In genomic region chr19:15264061-15264932, GRCh38 we compare ENCODE assay signal across 1 cellular context.
TF ChIP-seq lines count a peak whose summit lies in the region.

No MANE protein-coding gene starts in this region.

TF ChIP-seq in HepG2, 621 proteins besides CTCF, POLR2A, EP300 and RAD21 (continued from another document and continues in another):
- TF ChIP-seq MED8 (CRISPR knock-in tag; IDR thresholded peaks at IDR 0.05; ENCODE audit: insufficient replicate concordance) (no peak), ZNF674 (CRISPR knock-in tag; IDR thresholded peaks at IDR 0.05; ENCODE audit: low read depth) (no peak), LBX2 (CRISPR knock-in tag; IDR thresholded peaks at IDR 0.05; ENCODE audit: borderline replicate concordance) (no peak), TEAD3 (CRISPR knock-in tag; optimal IDR thresholded peaks at IDR 0.05; ENCODE audit: borderline replicate concordance) (peak; percentile 3), ZNF598 (CRISPR knock-in tag; IDR thresholded peaks at IDR 0.05; ENCODE audit: borderline replicate concordance) (no peak), SNRNP70 (IDR thresholded peaks at IDR 0.05; ENCODE audit: low read depth, low read length) (no peak), ZNF12 (CRISPR knock-in tag; IDR thresholded peaks at IDR 0.05) (no peak), DMAP1 (CRISPR knock-in tag; IDR thresholded peaks at IDR 0.05) (no peak), NFKBIZ (CRISPR knock-in tag; IDR thresholded peaks at IDR 0.05) (no peak), ZMYM4 (CRISPR knock-in tag; IDR thresholded peaks at IDR 0.05) (peak; percentile 44; the same call in 1 of the 2 replicates), CHD2 (IDR thresholded peaks at IDR 0.05; ENCODE audit: low read depth, low read length) (no peak), SAP130 (CRISPR knock-in tag; IDR thresholded peaks at IDR 0.05; ENCODE audit: low read depth) (peak; percentile 44), ZNF451 (CRISPR knock-in tag; IDR thresholded peaks at IDR 0.05) (no peak), ATM (IDR thresholded peaks at IDR 0.05; ENCODE audit: borderline replicate concordance) (no peak), CENPBD1 (CRISPR knock-in tag; IDR thresholded peaks at IDR 0.05; ENCODE audit: borderline replicate concordance, low read depth) (no peak), ZNF343 (CRISPR knock-in tag; IDR thresholded peaks at IDR 0.05) (no peak), USF2 (IDR thresholded peaks at IDR 0.05; ENCODE audit: low read depth, low read length) (no peak), USF2 (CRISPR knock-in tag; IDR thresholded peaks at IDR 0.05; ENCODE audit: borderline replicate concordance) (no peak), PLRG1 (conservative IDR thresholded peaks at IDR 0.05) (no peak), TCF12 (IDR thresholded peaks at IDR 0.05) (no peak), TCF12 (CRISPR knock-in tag; IDR thresholded peaks at IDR 0.05) (no peak), GZF1 (CRISPR knock-in tag; IDR thresholded peaks at IDR 0.05) (0 out of 2 replicates have a peak, but pooled peaks have one; percentile 28), ZNF432 (CRISPR knock-in tag; IDR thresholded peaks at IDR 0.05; ENCODE audit: borderline replicate concordance) (no peak), HNRNPL (IDR thresholded peaks at IDR 0.05; ENCODE audit: low read depth, low read length) (no peak), ZNF205 (CRISPR knock-in tag; IDR thresholded peaks at IDR 0.05) (no peak), GABPA (IDR thresholded peaks at IDR 0.05; ENCODE audit: low read depth, low read length) (no peak), GABPA (CRISPR knock-in tag; IDR thresholded peaks at IDR 0.05; ENCODE audit: low read depth) (no peak), MEIS2 (CRISPR knock-in tag; IDR thresholded peaks at IDR 0.05) (no peak), AGO1 (IDR thresholded peaks at IDR 0.05; ENCODE audit: low read depth, low read length, poor library complexity, severe bottlenecking) (no peak), CBX5 (CRISPR knock-in tag; IDR thresholded peaks at IDR 0.05; ENCODE audit: borderline replicate concordance) (no peak), JUNB (CRISPR knock-in tag; IDR thresholded peaks at IDR 0.05; ENCODE audit: borderline replicate concordance) (no peak), ZNF282 (IDR thresholded peaks at IDR 0.05; ENCODE audit: partially characterized antibody) (no peak), ZNF775 (CRISPR knock-in tag; IDR thresholded peaks at IDR 0.05; ENCODE audit: borderline replicate concordance) (no peak), FOSL1 (CRISPR knock-in tag; IDR thresholded peaks at IDR 0.05; ENCODE audit: borderline replicate concordance) (no peak), REPIN1 (CRISPR knock-in tag; IDR thresholded peaks at IDR 0.05; ENCODE audit: borderline replicate concordance, low read depth) (0 out of 2 replicates have a peak, but pooled peaks have one; percentile 53), HOMEZ (CRISPR knock-in tag; IDR thresholded peaks at IDR 0.05; ENCODE audit: low read depth) (no peak), TFDP1 (CRISPR knock-in tag; IDR thresholded peaks at IDR 0.05; ENCODE audit: borderline replicate concordance) (peak; percentile 54; the same call in 1 of the 2 replicates), AHR (CRISPR knock-in tag; IDR thresholded peaks at IDR 0.05) (0 out of 2 replicates have a peak, but pooled peaks have one; percentile 23), RFX5 (IDR thresholded peaks at IDR 0.05; ENCODE audit: low read depth, low read length) (no peak), SRSF9 (IDR thresholded peaks at IDR 0.05; ENCODE audit: borderline replicate concordance, insufficient read depth, low read depth, low read length, poor library complexity, severe bottlenecking) (no peak), SALL1 (CRISPR knock-in tag; IDR thresholded peaks at IDR 0.05) (0 out of 2 replicates have a peak, but pooled peaks have one; percentile 40), ZFY (CRISPR knock-in tag; IDR thresholded peaks at IDR 0.05) (peak; percentile 52; the same call in 1 of the 2 replicates), ZMYM3 (CRISPR knock-in tag; IDR thresholded peaks at IDR 0.05) (peak; percentile 40; the same call in 1 of the 2 replicates)
- TF ChIP-seq, protein P1, sequence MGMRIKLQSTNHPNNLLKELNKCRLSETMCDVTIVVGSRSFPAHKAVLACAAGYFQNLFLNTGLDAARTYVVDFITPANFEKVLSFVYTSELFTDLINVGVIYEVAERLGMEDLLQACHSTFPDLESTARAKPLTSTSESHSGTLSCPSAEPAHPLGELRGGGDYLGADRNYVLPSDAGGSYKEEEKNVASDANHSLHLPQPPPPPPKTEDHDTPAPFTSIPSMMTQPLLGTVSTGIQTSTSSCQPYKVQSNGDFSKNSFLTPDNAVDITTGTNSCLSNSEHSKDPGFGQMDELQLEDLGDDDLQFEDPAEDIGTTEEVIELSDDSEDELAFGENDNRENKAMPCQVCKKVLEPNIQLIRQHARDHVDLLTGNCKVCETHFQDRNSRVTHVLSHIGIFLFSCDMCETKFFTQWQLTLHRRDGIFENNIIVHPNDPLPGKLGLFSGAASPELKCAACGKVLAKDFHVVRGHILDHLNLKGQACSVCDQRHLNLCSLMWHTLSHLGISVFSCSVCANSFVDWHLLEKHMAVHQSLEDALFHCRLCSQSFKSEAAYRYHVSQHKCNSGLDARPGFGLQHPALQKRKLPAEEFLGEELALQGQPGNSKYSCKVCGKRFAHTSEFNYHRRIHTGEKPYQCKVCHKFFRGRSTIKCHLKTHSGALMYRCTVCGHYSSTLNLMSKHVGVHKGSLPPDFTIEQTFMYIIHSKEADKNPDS (CRISPR knock-in tag; IDR thresholded peaks at IDR 0.05) = no peak
- TF ChIP-seq, protein P2, sequence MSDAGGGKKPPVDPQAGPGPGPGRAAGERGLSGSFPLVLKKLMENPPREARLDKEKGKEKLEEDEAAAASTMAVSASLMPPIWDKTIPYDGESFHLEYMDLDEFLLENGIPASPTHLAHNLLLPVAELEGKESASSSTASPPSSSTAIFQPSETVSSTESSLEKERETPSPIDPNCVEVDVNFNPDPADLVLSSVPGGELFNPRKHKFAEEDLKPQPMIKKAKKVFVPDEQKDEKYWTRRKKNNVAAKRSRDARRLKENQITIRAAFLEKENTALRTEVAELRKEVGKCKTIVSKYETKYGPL (CRISPR knock-in tag; IDR thresholded peaks at IDR 0.05) = no peak
- TF ChIP-seq, protein P3, sequence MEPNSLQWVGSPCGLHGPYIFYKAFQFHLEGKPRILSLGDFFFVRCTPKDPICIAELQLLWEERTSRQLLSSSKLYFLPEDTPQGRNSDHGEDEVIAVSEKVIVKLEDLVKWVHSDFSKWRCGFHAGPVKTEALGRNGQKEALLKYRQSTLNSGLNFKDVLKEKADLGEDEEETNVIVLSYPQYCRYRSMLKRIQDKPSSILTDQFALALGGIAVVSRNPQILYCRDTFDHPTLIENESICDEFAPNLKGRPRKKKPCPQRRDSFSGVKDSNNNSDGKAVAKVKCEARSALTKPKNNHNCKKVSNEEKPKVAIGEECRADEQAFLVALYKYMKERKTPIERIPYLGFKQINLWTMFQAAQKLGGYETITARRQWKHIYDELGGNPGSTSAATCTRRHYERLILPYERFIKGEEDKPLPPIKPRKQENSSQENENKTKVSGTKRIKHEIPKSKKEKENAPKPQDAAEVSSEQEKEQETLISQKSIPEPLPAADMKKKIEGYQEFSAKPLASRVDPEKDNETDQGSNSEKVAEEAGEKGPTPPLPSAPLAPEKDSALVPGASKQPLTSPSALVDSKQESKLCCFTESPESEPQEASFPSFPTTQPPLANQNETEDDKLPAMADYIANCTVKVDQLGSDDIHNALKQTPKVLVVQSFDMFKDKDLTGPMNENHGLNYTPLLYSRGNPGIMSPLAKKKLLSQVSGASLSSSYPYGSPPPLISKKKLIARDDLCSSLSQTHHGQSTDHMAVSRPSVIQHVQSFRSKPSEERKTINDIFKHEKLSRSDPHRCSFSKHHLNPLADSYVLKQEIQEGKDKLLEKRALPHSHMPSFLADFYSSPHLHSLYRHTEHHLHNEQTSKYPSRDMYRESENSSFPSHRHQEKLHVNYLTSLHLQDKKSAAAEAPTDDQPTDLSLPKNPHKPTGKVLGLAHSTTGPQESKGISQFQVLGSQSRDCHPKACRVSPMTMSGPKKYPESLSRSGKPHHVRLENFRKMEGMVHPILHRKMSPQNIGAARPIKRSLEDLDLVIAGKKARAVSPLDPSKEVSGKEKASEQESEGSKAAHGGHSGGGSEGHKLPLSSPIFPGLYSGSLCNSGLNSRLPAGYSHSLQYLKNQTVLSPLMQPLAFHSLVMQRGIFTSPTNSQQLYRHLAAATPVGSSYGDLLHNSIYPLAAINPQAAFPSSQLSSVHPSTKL (CRISPR knock-in tag; IDR thresholded peaks at IDR 0.05) = 0 out of 2 replicates have a peak, but pooled peaks have one; percentile 33
- TF ChIP-seq, protein P4, sequence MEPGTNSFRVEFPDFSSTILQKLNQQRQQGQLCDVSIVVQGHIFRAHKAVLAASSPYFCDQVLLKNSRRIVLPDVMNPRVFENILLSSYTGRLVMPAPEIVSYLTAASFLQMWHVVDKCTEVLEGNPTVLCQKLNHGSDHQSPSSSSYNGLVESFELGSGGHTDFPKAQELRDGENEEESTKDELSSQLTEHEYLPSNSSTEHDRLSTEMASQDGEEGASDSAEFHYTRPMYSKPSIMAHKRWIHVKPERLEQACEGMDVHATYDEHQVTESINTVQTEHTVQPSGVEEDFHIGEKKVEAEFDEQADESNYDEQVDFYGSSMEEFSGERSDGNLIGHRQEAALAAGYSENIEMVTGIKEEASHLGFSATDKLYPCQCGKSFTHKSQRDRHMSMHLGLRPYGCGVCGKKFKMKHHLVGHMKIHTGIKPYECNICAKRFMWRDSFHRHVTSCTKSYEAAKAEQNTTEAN (CRISPR knock-in tag; conservative IDR thresholded peaks at IDR 0.05) = no peak
- TF ChIP-seq, protein P5, sequence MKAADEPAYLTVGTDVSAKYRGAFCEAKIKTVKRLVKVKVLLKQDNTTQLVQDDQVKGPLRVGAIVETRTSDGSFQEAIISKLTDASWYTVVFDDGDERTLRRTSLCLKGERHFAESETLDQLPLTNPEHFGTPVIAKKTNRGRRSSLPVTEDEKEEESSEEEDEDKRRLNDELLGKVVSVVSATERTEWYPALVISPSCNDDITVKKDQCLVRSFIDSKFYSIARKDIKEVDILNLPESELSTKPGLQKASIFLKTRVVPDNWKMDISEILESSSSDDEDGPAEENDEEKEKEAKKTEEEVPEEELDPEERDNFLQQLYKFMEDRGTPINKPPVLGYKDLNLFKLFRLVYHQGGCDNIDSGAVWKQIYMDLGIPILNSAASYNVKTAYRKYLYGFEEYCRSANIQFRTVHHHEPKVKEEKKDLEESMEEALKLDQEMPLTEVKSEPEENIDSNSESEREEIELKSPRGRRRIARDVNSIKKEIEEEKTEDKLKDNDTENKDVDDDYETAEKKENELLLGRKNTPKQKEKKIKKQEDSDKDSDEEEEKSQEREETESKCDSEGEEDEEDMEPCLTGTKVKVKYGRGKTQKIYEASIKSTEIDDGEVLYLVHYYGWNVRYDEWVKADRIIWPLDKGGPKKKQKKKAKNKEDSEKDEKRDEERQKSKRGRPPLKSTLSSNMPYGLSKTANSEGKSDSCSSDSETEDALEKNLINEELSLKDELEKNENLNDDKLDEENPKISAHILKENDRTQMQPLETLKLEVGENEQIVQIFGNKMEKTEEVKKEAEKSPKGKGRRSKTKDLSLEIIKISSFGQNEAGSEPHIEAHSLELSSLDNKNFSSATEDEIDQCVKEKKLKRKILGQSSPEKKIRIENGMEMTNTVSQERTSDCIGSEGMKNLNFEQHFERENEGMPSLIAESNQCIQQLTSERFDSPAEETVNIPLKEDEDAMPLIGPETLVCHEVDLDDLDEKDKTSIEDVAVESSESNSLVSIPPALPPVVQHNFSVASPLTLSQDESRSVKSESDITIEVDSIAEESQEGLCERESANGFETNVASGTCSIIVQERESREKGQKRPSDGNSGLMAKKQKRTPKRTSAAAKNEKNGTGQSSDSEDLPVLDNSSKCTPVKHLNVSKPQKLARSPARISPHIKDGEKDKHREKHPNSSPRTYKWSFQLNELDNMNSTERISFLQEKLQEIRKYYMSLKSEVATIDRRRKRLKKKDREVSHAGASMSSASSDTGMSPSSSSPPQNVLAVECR (CRISPR knock-in tag; IDR thresholded peaks at IDR 0.05; ENCODE audit: borderline replicate concordance) = 0 out of 2 replicates have a peak, but pooled peaks have one; percentile 9
